ENCODE assay signal across 1 cellular context in genomic region chr7:2353650-2354172, GRCh38.
TF ChIP-seq lines count a peak whose summit lies in the region.

No MANE protein-coding gene starts in this region.

TF ChIP-seq in HepG2, 621 proteins besides CTCF, POLR2A, EP300 and RAD21 (continued from another document and continues in another):
- 0 out of 2 replicates have a peak, but pooled peaks have one; percentile 53 for TF ChIP-seq RFXANK (CRISPR knock-in tag; IDR thresholded peaks at IDR 0.05)
- TF ChIP-seq, protein P1, sequence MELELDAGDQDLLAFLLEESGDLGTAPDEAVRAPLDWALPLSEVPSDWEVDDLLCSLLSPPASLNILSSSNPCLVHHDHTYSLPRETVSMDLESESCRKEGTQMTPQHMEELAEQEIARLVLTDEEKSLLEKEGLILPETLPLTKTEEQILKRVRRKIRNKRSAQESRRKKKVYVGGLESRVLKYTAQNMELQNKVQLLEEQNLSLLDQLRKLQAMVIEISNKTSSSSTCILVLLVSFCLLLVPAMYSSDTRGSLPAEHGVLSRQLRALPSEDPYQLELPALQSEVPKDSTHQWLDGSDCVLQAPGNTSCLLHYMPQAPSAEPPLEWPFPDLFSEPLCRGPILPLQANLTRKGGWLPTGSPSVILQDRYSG (CRISPR knock-in tag; IDR thresholded peaks at IDR 0.05) = peak; percentile 97
- TF ChIP-seq ZNF772 (CRISPR knock-in tag; IDR thresholded peaks at IDR 0.05) = no peak; the same call in 1 of the 2 replicates
- TF ChIP-seq ZSCAN22 (CRISPR knock-in tag; IDR thresholded peaks at IDR 0.05) = no peak
- peak; percentile 84 for TF ChIP-seq RBFOX2 (IDR thresholded peaks at IDR 0.05; ENCODE audit: low read depth, low read length)
- TF ChIP-seq, protein P2, sequence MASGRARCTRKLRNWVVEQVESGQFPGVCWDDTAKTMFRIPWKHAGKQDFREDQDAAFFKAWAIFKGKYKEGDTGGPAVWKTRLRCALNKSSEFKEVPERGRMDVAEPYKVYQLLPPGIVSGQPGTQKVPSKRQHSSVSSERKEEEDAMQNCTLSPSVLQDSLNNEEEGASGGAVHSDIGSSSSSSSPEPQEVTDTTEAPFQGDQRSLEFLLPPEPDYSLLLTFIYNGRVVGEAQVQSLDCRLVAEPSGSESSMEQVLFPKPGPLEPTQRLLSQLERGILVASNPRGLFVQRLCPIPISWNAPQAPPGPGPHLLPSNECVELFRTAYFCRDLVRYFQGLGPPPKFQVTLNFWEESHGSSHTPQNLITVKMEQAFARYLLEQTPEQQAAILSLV (CRISPR knock-in tag; IDR thresholded peaks at IDR 0.05; ENCODE audit: borderline replicate concordance) = no peak
- no peak for TF ChIP-seq HCFC1 (IDR thresholded peaks at IDR 0.05; ENCODE audit: low read depth, low read length)
- TF ChIP-seq KLF16 (CRISPR knock-in tag; IDR thresholded peaks at IDR 0.05) = peak; percentile 81 to 91; a peak in 3 of 4 replicates
- TF ChIP-seq ZNF350 (CRISPR knock-in tag; IDR thresholded peaks at IDR 0.05; ENCODE audit: borderline replicate concordance, low read depth) = peak; percentile 79; the same call in 1 of the 2 replicates
- peak; percentile 73 for TF ChIP-seq PATZ1 (CRISPR knock-in tag; IDR thresholded peaks at IDR 0.05)
- peak; percentile 50 for TF ChIP-seq GATAD1 (CRISPR knock-in tag; IDR thresholded peaks at IDR 0.05)
- no peak for TF ChIP-seq BCL6 (CRISPR knock-in tag; IDR thresholded peaks at IDR 0.05)
- TF ChIP-seq ZNF737 (CRISPR knock-in tag; IDR thresholded peaks at IDR 0.05; ENCODE audit: borderline replicate concordance) = peak; percentile 60; the same call in 1 of the 2 replicates
- no peak for TF ChIP-seq NR3C1 (CRISPR knock-in tag; IDR thresholded peaks at IDR 0.05)
- TF ChIP-seq MLXIP (CRISPR knock-in tag; IDR thresholded peaks at IDR 0.05; ENCODE audit: borderline replicate concordance) = peak; percentile 60; the same call in 1 of the 2 replicates
- no peak for TF ChIP-seq FOXK1 (CRISPR knock-in tag; IDR thresholded peaks at IDR 0.05; ENCODE audit: borderline replicate concordance, low read depth)
- TF ChIP-seq MAF1 (CRISPR knock-in tag; IDR thresholded peaks at IDR 0.05; ENCODE audit: borderline replicate concordance) = 0 out of 2 replicates have a peak, but pooled peaks have one; percentile 73
- TF ChIP-seq KLF12 (CRISPR knock-in tag; IDR thresholded peaks at IDR 0.05; ENCODE audit: borderline replicate concordance) = peak; percentile 79; the same call in 1 of the 2 replicates
- peak; percentile 71; the same call in 1 of the 2 replicates for TF ChIP-seq ARHGAP35 (CRISPR knock-in tag; IDR thresholded peaks at IDR 0.05; ENCODE audit: borderline replicate concordance)
- TF ChIP-seq, protein P3, sequence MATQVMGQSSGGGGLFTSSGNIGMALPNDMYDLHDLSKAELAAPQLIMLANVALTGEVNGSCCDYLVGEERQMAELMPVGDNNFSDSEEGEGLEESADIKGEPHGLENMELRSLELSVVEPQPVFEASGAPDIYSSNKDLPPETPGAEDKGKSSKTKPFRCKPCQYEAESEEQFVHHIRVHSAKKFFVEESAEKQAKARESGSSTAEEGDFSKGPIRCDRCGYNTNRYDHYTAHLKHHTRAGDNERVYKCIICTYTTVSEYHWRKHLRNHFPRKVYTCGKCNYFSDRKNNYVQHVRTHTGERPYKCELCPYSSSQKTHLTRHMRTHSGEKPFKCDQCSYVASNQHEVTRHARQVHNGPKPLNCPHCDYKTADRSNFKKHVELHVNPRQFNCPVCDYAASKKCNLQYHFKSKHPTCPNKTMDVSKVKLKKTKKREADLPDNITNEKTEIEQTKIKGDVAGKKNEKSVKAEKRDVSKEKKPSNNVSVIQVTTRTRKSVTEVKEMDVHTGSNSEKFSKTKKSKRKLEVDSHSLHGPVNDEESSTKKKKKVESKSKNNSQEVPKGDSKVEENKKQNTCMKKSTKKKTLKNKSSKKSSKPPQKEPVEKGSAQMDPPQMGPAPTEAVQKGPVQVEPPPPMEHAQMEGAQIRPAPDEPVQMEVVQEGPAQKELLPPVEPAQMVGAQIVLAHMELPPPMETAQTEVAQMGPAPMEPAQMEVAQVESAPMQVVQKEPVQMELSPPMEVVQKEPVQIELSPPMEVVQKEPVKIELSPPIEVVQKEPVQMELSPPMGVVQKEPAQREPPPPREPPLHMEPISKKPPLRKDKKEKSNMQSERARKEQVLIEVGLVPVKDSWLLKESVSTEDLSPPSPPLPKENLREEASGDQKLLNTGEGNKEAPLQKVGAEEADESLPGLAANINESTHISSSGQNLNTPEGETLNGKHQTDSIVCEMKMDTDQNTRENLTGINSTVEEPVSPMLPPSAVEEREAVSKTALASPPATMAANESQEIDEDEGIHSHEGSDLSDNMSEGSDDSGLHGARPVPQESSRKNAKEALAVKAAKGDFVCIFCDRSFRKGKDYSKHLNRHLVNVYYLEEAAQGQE (IDR thresholded peaks at IDR 0.05; ENCODE audit: borderline replicate concordance in 1 of 2, low read depth in 1 of 2, low read length in 2 of 2) = peak in 1 of 2 experiments; percentile 59; a peak in 1 of 4 replicates
- no peak; the same call in 1 of the 2 replicates for TF ChIP-seq ZNF775 (CRISPR knock-in tag; IDR thresholded peaks at IDR 0.05; ENCODE audit: borderline replicate concordance)
- TF ChIP-seq ZFP36L1 (CRISPR knock-in tag; IDR thresholded peaks at IDR 0.05) = peak; percentile 93; the same call in 1 of the 2 replicates
- TF ChIP-seq HNF4A (CRISPR knock-in tag; IDR thresholded peaks at IDR 0.05) = no peak
- TF ChIP-seq CEBPG (CRISPR knock-in tag; IDR thresholded peaks at IDR 0.05) = peak; percentile 40; the same call in 1 of the 2 replicates
- no peak for TF ChIP-seq POLR2AphosphoS2 (IDR thresholded peaks at IDR 0.05; ENCODE audit: low read depth, low read length)
- TF ChIP-seq, protein P4, sequence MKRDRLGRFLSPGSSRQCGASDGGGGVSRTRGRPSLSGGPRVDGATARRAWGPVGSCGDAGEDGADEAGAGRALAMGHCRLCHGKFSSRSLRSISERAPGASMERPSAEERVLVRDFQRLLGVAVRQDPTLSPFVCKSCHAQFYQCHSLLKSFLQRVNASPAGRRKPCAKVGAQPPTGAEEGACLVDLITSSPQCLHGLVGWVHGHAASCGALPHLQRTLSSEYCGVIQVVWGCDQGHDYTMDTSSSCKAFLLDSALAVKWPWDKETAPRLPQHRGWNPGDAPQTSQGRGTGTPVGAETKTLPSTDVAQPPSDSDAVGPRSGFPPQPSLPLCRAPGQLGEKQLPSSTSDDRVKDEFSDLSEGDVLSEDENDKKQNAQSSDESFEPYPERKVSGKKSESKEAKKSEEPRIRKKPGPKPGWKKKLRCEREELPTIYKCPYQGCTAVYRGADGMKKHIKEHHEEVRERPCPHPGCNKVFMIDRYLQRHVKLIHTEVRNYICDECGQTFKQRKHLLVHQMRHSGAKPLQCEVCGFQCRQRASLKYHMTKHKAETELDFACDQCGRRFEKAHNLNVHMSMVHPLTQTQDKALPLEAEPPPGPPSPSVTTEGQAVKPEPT (CRISPR knock-in tag; IDR thresholded peaks at IDR 0.05; ENCODE audit: low read depth) = 0 out of 2 replicates have a peak, but pooled peaks have one; percentile 35
- no peak for TF ChIP-seq CCAR2 (optimal IDR thresholded peaks at IDR 0.05; ENCODE audit: low read depth, low read length)
- TF ChIP-seq ZNF136 (CRISPR knock-in tag; IDR thresholded peaks at IDR 0.05; ENCODE audit: low read depth) = no peak; the same call in 1 of the 2 replicates
- TF ChIP-seq, protein P5, sequence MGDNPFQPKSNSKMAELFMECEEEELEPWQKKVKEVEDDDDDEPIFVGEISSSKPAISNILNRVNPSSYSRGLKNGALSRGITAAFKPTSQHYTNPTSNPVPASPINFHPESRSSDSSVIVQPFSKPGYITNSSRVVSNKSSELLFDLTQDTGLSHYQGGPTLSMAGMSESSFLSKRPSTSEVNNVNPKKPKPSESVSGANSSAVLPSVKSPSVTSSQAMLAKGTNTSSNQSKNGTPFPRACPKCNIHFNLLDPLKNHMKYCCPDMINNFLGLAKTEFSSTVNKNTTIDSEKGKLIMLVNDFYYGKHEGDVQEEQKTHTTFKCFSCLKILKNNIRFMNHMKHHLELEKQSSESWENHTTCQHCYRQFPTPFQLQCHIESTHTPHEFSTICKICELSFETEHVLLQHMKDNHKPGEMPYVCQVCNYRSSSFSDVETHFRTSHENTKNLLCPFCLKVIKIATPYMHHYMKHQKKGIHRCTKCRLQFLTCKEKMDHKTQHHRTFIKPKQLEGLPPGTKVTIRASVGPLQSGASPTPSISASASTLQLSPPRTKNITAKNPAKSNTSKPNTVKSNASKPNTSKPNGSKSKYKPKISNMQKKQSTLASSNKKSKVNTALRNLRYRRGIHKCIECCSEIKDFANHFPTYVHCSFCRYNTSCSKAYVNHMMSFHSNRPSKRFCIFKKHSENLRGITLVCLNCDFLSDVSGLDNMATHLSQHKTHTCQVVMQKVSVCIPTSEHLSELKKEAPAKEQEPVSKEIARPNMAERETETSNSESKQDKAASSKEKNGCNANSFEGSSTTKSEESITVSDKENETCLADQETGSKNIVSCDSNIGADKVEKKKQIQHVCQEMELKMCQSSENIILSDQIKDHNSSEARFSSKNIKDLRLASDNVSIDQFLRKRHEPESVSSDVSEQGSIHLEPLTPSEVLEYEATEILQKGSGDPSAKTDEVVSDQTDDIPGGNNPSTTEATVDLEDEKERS (CRISPR knock-in tag; IDR thresholded peaks at IDR 0.05) = peak; percentile 79
- TF ChIP-seq TERF1 (CRISPR knock-in tag; IDR thresholded peaks at IDR 0.05) = peak; percentile 85; the same call in 1 of the 2 replicates
- no peak for TF ChIP-seq SMARCE1 (IDR thresholded peaks at IDR 0.05; ENCODE audit: borderline replicate concordance)
- TF ChIP-seq ZMAT3 (CRISPR knock-in tag; conservative IDR thresholded peaks at IDR 0.05) = peak; percentile 94
- TF ChIP-seq SRY (CRISPR knock-in tag; IDR thresholded peaks at IDR 0.05) = peak; percentile 85
- peak; percentile 89 for TF ChIP-seq KMT2A (CRISPR knock-in tag; IDR thresholded peaks at IDR 0.05)
- TF ChIP-seq, protein P6, sequence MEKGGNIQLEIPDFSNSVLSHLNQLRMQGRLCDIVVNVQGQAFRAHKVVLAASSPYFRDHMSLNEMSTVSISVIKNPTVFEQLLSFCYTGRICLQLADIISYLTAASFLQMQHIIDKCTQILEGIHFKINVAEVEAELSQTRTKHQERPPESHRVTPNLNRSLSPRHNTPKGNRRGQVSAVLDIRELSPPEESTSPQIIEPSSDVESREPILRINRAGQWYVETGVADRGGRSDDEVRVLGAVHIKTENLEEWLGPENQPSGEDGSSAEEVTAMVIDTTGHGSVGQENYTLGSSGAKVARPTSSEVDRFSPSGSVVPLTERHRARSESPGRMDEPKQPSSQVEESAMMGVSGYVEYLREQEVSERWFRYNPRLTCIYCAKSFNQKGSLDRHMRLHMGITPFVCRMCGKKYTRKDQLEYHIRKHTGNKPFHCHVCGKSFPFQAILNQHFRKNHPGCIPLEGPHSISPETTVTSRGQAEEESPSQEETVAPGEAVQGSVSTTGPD (CRISPR knock-in tag; IDR thresholded peaks at IDR 0.05) = no peak
- no peak for TF ChIP-seq RBM39 (IDR thresholded peaks at IDR 0.05; ENCODE audit: low read depth, low read length, poor library complexity, severe bottlenecking)
- TF ChIP-seq CREBL2 (CRISPR knock-in tag; IDR thresholded peaks at IDR 0.05; ENCODE audit: borderline replicate concordance) = peak; percentile 72; the same call in 1 of the 2 replicates
- peak; percentile 67 for TF ChIP-seq HNRNPLL (IDR thresholded peaks at IDR 0.05; ENCODE audit: low read depth, low read length, poor library complexity, severe bottlenecking)
- TF ChIP-seq MLX (CRISPR knock-in tag; IDR thresholded peaks at IDR 0.05) = 0 out of 2 replicates have a peak, but pooled peaks have one; percentile 24
- TF ChIP-seq MEIS2 (CRISPR knock-in tag; IDR thresholded peaks at IDR 0.05) = peak; percentile 89; the same call in 1 of the 2 replicates
- TF ChIP-seq ZNF589 (CRISPR knock-in tag; conservative IDR thresholded peaks at IDR 0.05) = no peak
